Comparison of ENCODE assay signal across 1 cellular context in the genomic region with DNA sequence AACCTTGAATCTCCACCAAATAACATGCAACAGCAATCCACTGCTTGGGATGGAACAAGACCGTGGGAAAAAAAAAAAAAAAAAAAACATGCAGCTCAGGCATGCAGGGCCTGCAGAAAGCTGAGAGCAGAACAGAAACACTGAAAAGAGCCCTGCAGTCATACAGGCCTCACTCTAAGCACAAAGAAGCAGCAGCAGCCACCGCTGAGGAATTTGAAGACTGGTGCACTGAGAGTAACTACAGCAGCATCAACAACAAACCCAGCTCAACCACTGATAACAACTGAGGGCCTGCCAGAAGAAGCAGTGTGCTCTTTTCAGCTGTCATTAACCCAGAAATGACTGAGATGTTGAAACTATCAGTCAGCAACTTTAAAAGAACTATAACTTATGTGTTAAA.
TF ChIP-seq lines count a peak whose summit lies in the region.

No MANE protein-coding gene starts in this region.

TF ChIP-seq in GM23338, 12 proteins besides CTCF, POLR2A, EP300 and RAD21:
- TF ChIP-seq, protein P1, sequence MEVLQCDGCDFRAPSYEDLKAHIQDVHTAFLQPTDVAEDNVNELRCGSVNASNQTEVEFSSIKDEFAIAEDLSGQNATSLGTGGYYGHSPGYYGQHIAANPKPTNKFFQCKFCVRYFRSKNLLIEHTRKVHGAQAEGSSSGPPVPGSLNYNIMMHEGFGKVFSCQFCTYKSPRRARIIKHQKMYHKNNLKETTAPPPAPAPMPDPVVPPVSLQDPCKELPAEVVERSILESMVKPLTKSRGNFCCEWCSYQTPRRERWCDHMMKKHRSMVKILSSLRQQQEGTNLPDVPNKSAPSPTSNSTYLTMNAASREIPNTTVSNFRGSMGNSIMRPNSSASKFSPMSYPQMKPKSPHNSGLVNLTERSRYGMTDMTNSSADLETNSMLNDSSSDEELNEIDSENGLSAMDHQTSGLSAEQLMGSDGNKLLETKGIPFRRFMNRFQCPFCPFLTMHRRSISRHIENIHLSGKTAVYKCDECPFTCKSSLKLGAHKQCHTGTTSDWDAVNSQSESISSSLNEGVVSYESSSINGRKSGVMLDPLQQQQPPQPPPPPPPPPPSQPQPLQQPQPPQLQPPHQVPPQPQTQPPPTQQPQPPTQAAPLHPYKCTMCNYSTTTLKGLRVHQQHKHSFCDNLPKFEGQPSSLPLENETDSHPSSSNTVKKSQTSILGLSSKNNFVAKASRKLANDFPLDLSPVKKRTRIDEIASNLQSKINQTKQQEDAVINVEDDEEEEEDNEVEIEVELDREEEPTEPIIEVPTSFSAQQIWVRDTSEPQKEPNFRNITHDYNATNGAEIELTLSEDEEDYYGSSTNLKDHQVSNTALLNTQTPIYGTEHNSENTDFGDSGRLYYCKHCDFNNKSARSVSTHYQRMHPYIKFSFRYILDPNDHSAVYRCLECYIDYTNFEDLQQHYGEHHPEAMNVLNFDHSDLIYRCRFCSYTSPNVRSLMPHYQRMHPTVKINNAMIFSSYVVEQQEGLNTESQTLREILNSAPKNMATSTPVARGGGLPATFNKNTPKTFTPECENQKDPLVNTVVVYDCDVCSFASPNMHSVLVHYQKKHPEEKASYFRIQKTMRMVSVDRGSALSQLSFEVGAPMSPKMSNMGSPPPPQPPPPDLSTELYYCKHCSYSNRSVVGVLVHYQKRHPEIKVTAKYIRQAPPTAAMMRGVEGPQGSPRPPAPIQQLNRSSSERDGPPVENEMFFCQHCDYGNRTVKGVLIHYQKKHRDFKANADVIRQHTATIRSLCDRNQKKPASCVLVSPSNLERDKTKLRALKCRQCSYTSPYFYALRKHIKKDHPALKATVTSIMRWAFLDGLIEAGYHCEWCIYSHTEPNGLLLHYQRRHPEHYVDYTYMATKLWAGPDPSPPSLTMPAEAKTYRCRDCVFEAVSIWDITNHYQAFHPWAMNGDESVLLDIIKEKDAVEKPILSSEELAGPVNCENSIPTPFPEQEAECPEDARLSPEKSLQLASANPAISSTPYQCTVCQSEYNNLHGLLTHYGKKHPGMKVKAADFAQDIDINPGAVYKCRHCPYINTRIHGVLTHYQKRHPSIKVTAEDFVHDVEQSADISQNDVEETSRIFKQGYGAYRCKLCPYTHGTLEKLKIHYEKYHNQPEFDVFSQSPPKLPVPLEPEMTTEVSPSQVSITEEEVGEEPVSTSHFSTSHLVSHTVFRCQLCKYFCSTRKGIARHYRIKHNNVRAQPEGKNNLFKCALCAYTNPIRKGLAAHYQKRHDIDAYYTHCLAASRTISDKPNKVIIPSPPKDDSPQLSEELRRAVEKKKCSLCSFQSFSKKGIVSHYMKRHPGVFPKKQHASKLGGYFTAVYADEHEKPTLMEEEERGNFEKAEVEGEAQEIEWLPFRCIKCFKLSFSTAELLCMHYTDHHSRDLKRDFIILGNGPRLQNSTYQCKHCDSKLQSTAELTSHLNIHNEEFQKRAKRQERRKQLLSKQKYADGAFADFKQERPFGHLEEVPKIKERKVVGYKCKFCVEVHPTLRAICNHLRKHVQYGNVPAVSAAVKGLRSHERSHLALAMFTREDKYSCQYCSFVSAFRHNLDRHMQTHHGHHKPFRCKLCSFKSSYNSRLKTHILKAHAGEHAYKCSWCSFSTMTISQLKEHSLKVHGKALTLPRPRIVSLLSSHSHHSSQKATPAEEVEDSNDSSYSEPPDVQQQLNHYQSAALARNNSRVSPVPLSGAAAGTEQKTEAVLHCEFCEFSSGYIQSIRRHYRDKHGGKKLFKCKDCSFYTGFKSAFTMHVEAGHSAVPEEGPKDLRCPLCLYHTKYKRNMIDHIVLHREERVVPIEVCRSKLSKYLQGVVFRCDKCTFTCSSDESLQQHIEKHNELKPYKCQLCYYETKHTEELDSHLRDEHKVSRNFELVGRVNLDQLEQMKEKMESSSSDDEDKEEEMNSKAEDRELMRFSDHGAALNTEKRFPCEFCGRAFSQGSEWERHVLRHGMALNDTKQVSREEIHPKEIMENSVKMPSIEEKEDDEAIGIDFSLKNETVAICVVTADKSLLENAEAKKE (CRISPR knock-in tag; IDR thresholded peaks at IDR 0.05), result no peak
- TF ChIP-seq NANOG (IDR thresholded peaks at IDR 0.05; ENCODE audit: borderline replicate concordance) (no peak), EZH2phosphoT487 (IDR thresholded peaks at IDR 0.05; ENCODE audit: unreplicated experiment) (no peak), JUNB (IDR thresholded peaks at IDR 0.05; ENCODE audit: unreplicated experiment) (no peak), ZNF331 (CRISPR knock-in tag; IDR thresholded peaks at IDR 0.05; ENCODE audit: low read depth) (no peak), ZNF114 (CRISPR knock-in tag; IDR thresholded peaks at IDR 0.05) (no peak), ETS1 (IDR thresholded peaks at IDR 0.05) (no peak), STAT1 (IDR thresholded peaks at IDR 0.05; ENCODE audit: unreplicated experiment) (no peak), CREB1 (CRISPR knock-in tag; IDR thresholded peaks at IDR 0.05; ENCODE audit: low read depth) (no peak), POLR2AphosphoS5 (IDR thresholded peaks at IDR 0.05; ENCODE audit: low read depth) (no peak), EZH2 (IDR thresholded peaks at IDR 0.05; ENCODE audit: low read depth, unreplicated experiment) (no peak)
- TF ChIP-seq, protein P2, sequence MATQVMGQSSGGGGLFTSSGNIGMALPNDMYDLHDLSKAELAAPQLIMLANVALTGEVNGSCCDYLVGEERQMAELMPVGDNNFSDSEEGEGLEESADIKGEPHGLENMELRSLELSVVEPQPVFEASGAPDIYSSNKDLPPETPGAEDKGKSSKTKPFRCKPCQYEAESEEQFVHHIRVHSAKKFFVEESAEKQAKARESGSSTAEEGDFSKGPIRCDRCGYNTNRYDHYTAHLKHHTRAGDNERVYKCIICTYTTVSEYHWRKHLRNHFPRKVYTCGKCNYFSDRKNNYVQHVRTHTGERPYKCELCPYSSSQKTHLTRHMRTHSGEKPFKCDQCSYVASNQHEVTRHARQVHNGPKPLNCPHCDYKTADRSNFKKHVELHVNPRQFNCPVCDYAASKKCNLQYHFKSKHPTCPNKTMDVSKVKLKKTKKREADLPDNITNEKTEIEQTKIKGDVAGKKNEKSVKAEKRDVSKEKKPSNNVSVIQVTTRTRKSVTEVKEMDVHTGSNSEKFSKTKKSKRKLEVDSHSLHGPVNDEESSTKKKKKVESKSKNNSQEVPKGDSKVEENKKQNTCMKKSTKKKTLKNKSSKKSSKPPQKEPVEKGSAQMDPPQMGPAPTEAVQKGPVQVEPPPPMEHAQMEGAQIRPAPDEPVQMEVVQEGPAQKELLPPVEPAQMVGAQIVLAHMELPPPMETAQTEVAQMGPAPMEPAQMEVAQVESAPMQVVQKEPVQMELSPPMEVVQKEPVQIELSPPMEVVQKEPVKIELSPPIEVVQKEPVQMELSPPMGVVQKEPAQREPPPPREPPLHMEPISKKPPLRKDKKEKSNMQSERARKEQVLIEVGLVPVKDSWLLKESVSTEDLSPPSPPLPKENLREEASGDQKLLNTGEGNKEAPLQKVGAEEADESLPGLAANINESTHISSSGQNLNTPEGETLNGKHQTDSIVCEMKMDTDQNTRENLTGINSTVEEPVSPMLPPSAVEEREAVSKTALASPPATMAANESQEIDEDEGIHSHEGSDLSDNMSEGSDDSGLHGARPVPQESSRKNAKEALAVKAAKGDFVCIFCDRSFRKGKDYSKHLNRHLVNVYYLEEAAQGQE (IDR thresholded peaks at IDR 0.05; ENCODE audit: unreplicated experiment), result no peak
